In the genomic region with DNA sequence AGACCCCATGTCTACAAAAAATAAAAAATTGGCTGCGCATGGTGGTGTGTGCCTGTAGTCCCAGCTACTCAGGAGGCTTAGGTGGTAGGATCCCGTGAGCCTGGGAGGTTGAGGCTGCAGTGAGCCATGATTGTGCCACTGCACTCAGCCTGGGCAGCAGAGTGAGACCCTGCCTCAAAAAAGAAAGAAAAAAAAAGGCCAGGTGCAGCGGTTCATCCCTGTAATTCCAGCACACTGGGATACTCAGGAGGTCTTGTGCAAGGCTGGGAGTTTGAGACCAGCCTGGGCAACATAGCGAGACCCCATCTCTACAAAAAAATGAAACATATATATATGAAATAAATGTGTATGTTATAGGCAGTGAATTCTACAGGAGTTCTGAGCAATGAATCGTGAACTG, we compare ENCODE assay signal across 2 cellular contexts.
A peak's percentile ranks its signal among the peaks of the same experiment; 100 is the strongest.
TF ChIP-seq lines count a peak whose summit lies in the region.

No MANE protein-coding gene starts in this region.

TF ChIP-seq in HEK293, 187 proteins besides CTCF, POLR2A, EP300 and RAD21:
- TF ChIP-seq ZNF121 (tag by site-specific recombination; IDR thresholded peaks at IDR 0.05): peak; percentile 75
- TF ChIP-seq ZNF776 (tag by site-specific recombination; IDR thresholded peaks at IDR 0.05; ENCODE audit: borderline replicate concordance): no peak
- TF ChIP-seq ZNF514 (tag by site-specific recombination; IDR thresholded peaks at IDR 0.05): no peak
- TF ChIP-seq GLI2 (tag by site-specific recombination; IDR thresholded peaks at IDR 0.05; ENCODE audit: borderline replicate concordance, low read depth): no peak
- no peak for TF ChIP-seq ZNF549 (tag by site-specific recombination; IDR thresholded peaks at IDR 0.05)
- TF ChIP-seq ZNF174 (tag by site-specific recombination; IDR thresholded peaks at IDR 0.05): no peak
- no peak for TF ChIP-seq ZNF561 (tag by site-specific recombination; IDR thresholded peaks at IDR 0.05; ENCODE audit: borderline replicate concordance)

TF ChIP-seq in K562, 482 proteins besides CTCF, POLR2A, EP300 and RAD21:
- TF ChIP-seq C11orf30 (IDR thresholded peaks at IDR 0.05; ENCODE audit: low read depth) (no peak), RBM34 (IDR thresholded peaks at IDR 0.05; ENCODE audit: borderline replicate concordance, insufficient read depth, low read length) (no peak), ZNF76 (CRISPR knock-in tag; IDR thresholded peaks at IDR 0.05; ENCODE audit: borderline replicate concordance) (no peak), RBM17 (IDR thresholded peaks at IDR 0.05; ENCODE audit: borderline replicate concordance, low read depth, low read length) (no peak), ZNF121 (CRISPR knock-in tag; conservative IDR thresholded peaks at IDR 0.05) (peak; percentile 94), BRCA1 (IDR thresholded peaks at IDR 0.05) (no peak), BRCA1 (CRISPR knock-in tag; IDR thresholded peaks at IDR 0.05) (no peak), ZNF644 (tag; IDR thresholded peaks at IDR 0.05; ENCODE audit: low read depth) (no peak), SIN3B (IDR thresholded peaks at IDR 0.05; ENCODE audit: low read depth) (no peak), EZH2 (IDR thresholded peaks at IDR 0.05; ENCODE audit: borderline replicate concordance, low read depth, low read length) (no peak), ZNF217 (CRISPR knock-in tag; IDR thresholded peaks at IDR 0.05) (no peak), NR2C2 (CRISPR knock-in tag; IDR thresholded peaks at IDR 0.05) (no peak), NR2C2 (tag; IDR thresholded peaks at IDR 0.05) (no peak), SMAD4 (CRISPR knock-in tag; conservative IDR thresholded peaks at IDR 0.05) (no peak), BCOR (IDR thresholded peaks at IDR 0.05) (0 out of 2 replicates have a peak, but pooled peaks have one; percentile 30)
- TF ChIP-seq, protein P1, sequence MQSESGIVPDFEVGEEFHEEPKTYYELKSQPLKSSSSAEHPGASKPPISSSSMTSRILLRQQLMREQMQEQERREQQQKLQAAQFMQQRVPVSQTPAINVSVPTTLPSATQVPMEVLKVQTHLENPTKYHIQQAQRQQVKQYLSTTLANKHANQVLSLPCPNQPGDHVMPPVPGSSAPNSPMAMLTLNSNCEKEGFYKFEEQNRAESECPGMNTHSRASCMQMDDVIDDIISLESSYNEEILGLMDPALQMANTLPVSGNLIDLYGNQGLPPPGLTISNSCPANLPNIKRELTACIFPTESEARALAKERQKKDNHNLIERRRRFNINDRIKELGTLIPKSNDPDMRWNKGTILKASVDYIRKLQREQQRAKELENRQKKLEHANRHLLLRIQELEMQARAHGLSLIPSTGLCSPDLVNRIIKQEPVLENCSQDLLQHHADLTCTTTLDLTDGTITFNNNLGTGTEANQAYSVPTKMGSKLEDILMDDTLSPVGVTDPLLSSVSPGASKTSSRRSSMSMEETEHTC (IDR thresholded peaks at IDR 0.05): no peak
- TF ChIP-seq, protein P2, sequence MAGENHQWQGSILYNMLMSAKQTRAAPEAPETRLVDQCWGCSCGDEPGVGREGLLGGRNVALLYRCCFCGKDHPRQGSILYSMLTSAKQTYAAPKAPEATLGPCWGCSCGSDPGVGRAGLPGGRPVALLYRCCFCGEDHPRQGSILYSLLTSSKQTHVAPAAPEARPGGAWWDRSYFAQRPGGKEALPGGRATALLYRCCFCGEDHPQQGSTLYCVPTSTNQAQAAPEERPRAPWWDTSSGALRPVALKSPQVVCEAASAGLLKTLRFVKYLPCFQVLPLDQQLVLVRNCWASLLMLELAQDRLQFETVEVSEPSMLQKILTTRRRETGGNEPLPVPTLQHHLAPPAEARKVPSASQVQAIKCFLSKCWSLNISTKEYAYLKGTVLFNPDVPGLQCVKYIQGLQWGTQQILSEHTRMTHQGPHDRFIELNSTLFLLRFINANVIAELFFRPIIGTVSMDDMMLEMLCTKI (IDR thresholded peaks at IDR 0.05; ENCODE audit: partially characterized antibody): no peak
- TF ChIP-seq, protein P3, sequence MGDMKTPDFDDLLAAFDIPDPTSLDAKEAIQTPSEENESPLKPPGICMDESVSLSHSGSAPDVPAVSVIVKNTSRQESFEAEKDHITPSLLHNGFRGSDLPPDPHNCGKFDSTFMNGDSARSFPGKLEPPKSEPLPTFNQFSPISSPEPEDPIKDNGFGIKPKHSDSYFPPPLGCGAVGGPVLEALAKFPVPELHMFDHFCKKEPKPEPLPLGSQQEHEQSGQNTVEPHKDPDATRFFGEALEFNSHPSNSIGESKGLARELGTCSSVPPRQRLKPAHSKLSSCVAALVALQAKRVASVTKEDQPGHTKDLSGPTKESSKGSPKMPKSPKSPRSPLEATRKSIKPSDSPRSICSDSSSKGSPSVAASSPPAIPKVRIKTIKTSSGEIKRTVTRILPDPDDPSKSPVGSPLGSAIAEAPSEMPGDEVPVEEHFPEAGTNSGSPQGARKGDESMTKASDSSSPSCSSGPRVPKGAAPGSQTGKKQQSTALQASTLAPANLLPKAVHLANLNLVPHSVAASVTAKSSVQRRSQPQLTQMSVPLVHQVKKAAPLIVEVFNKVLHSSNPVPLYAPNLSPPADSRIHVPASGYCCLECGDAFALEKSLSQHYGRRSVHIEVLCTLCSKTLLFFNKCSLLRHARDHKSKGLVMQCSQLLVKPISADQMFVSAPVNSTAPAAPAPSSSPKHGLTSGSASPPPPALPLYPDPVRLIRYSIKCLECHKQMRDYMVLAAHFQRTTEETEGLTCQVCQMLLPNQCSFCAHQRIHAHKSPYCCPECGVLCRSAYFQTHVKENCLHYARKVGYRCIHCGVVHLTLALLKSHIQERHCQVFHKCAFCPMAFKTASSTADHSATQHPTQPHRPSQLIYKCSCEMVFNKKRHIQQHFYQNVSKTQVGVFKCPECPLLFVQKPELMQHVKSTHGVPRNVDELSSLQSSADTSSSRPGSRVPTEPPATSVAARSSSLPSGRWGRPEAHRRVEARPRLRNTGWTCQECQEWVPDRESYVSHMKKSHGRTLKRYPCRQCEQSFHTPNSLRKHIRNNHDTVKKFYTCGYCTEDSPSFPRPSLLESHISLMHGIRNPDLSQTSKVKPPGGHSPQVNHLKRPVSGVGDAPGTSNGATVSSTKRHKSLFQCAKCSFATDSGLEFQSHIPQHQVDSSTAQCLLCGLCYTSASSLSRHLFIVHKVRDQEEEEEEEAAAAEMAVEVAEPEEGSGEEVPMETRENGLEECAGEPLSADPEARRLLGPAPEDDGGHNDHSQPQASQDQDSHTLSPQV (IDR thresholded peaks at IDR 0.05): no peak
TF ChIP-seq in K562: peak in this region for 2.
